Comparison of ENCODE assay signal across 8 cellular contexts in genomic region chr20:48738399-48739304, GRCh38.
DNase-seq lines count a peak whose midpoint lies in the region; ATAC-seq and TF ChIP-seq lines count a peak whose summit lies in the region.

No MANE protein-coding gene starts in this region.

- no peaks in the 10 kb centered on the region for H3K27me3 Mint-ChIP-seq in activated naive CD4-positive, alpha-beta T cell treated with anti-CD3 and anti-CD28 coated beads, Interleukin-2, amount 10 ng/mL, durations not matched to agents 7 days and 5 days

- CTCF ChIA-PET in activated naive CD4-positive, alpha-beta T cell treated with anti-CD3 and anti-CD28 coated beads, Interleukin-2, amount 10 ng/mL, durations not matched to agents 7 days and 5 days (lab: Charles Lee), result interaction anchor here (1.6 to 2.2 kb wide), 3 partner anchors 13 to 88 kb away, joined by 4 to 12 read pairs (median 9); partner anchors contain the start of gene PREX1
- CTCF ChIA-PET in RWPE1 (lab: Yijun Ruan, JAX), result interaction anchor here (0.7 kb wide), 1 partner anchor 323 kb away, joined by 3 read pairs; no protein-coding TSS in a partner anchor

- H3K9me3 ChIP-seq in spleen (no peaks in the 10 kb centered on the region), breast epithelium (no peaks in the 10 kb centered on the region)

- H3K4me3 ChIP-seq in spleen, result peak overlapping the region in 1 of 8 donors; percentile 12
- no peak overlapping the region for H3K4me3 ChIP-seq in breast epithelium

- POLR2A ChIA-PET in RWPE1 (lab: Yijun Ruan, JAX; ENCODE audit: low non-redundant PET), result interaction anchor here (0.5 kb wide), 1 partner anchor 1435 kb away, joined by 4 read pairs; no protein-coding TSS in a partner anchor

- H3K9me3 Mint-ChIP-seq in activated naive CD4-positive, alpha-beta T cell treated with anti-CD3 and anti-CD28 coated beads, Interleukin-2, amount 10 ng/mL, durations not matched to agents 7 days and 5 days, result no peaks in the 10 kb centered on the region

- H3K27ac Mint-ChIP-seq in activated naive CD4-positive, alpha-beta T cell treated with anti-CD3 and anti-CD28 coated beads, Interleukin-2, amount 10 ng/mL, durations not matched to agents 7 days and 5 days, result peak overlapping the region; percentile 84

- no peak for TF ChIP-seq POLR2A in spleen (IDR thresholded peaks at IDR 0.05)
- no peak for TF ChIP-seq POLR2A in breast epithelium (IDR thresholded peaks at IDR 0.05)

- H3K4me1 ChIP-seq in spleen, result peaks cover 27 to 79% (median 57%) of the 10 kb centered on the region in 6 donors
- no peaks in the 10 kb centered on the region for H3K4me1 ChIP-seq in breast epithelium

- DNase-seq in activated naive CD4-positive, alpha-beta T cell treated with Interleukin-2 at 50 U/mL for 16 hours, result peak; percentile 83
- no peak for DNase-seq in activated naive CD4-positive, alpha-beta T cell (lab: John Stamatoyannopoulos, UW)
- DNase-seq in activated naive CD4-positive, alpha-beta T cell treated with anti-CD3 and anti-CD28 coated beads, Interleukin-2, amount 10 ng/mL, durations not matched to agents 7 days and 5 days, result peak; percentile 74
- DNase-seq in spleen (no peak), EL (no peak), breast epithelium (ENCODE audit: low spot score in 2 of 2) (no peak), RWPE1 (ENCODE audit: low spot score) (no peak)

- H3K27me3 ChIP-seq in spleen (replicated peaks in 1 of 7) (no peaks in the 10 kb centered on the region), breast epithelium (no peaks in the 10 kb centered on the region)

- H3K36me3 ChIP-seq in spleen (peaks cover 0 to 95% (median 40%) of the 10 kb centered on the region in 6 donors), breast epithelium (no peaks in the 10 kb centered on the region)

- peak; percentile 66 for ATAC-seq in HG03354 (IDR thresholded peaks at IDR 0.05; ENCODE audit: poor library complexity, severe bottlenecking, unreplicated experiment)

- intact Hi-C loops in spleen (cut with DNase I; ENCODE audit: low total_unique reads), result no loop called here
- intact Hi-C loops in breast epithelium (cut with DNase I; ENCODE audit: low total_unique reads), result no loop called here

- peaks cover 64% of the 10 kb centered on the region for H3K4me1 Mint-ChIP-seq in activated naive CD4-positive, alpha-beta T cell treated with anti-CD3 and anti-CD28 coated beads, Interleukin-2, amount 10 ng/mL, durations not matched to agents 7 days and 5 days

- H3K27ac ChIP-seq in spleen (peak overlapping the region in 5 of 8 donors; percentile 3 to 65 (median 47)), breast epithelium (no peak overlapping the region), RWPE1 (no peak overlapping the region)

- peaks cover 58% of the 10 kb centered on the region for H3K36me3 Mint-ChIP-seq in activated naive CD4-positive, alpha-beta T cell treated with anti-CD3 and anti-CD28 coated beads, Interleukin-2, amount 10 ng/mL, durations not matched to agents 7 days and 5 days

- H3K4me3 Mint-ChIP-seq in activated naive CD4-positive, alpha-beta T cell treated with anti-CD3 and anti-CD28 coated beads, Interleukin-2, amount 10 ng/mL, durations not matched to agents 7 days and 5 days, result peak overlapping the region; percentile 9

- whole genome bisulfite sequencing in spleen, 5 donors, result 28 to 35% (median 31%) methylated on average over 11 of the region's 11 CpGs

- TF ChIP-seq CTCF in spleen (IDR thresholded peaks at IDR 0.05 in 8 of 11, conservative IDR thresholded peaks at IDR 0.05 in 3 of 11) (no peak), breast epithelium (IDR thresholded peaks at IDR 0.05) (no peak), RWPE1 (conservative IDR thresholded peaks at IDR 0.05; ENCODE audit: low read depth) (no peak)

Comparison
In these comparisons a context has a peak if more than half of its experiments do, and no peak if none do; other contexts are left out.
1. DNase-seq: peak in activated naive CD4-positive, alpha-beta T cell treated with Interleukin-2 at 50 U/mL for 16 hours (single experiment) and activated naive CD4-positive, alpha-beta T cell treated with anti-CD3 and anti-CD28 coated beads, Interleukin-2, amount 10 ng/mL, durations not matched to agents 7 days and 5 days (single experiment); none in activated naive CD4-positive, alpha-beta T cell (0 of 4), spleen (single experiment), EL (single experiment), breast epithelium (0 of 2) and RWPE1 (single experiment).
2. H3K27ac ChIP-seq: peak in spleen (5 of 8); none in breast epithelium (0 of 2) and RWPE1 (single experiment).